Comparison of ENCODE assay signal across 13 cellular contexts in the genomic region with DNA sequence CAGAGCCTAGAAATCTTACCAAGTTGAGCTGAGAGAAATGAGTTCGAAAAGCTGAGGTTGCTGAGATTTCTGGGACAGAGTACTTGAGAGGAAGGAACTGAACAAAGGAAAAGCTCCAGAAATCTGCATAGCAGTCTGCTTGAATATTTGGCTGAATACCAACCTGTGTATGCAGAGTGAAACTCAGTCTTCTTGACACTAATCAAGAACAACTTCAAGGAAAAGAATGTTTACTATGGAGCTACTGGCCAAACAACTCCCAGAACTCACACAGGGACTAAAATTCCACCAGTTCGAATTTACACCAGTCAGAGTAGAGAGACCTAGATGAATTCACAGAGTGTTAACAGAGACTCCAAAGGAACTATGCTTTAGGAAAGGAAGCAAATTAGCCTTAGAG.
DNase-seq lines count a peak whose midpoint lies in the region; ATAC-seq and TF ChIP-seq lines count a peak whose summit lies in the region.
"Had no signal": no experiment of that assay in that cellular context is flagged by ENCODE, and none has a peak within 500 bp of the region (broad histone marks: within the 10 kb centered on the region; RNA-seq: fewer than 3 reads in every experiment).

No MANE protein-coding gene starts in this region.

- no peaks in the 10 kb centered on the region for H3F3A ChIP-seq in MM.1S (ENCODE audit: insufficient read depth, low read length)

- H3K4me2 ChIP-seq in MM.1S (ENCODE audit: low read depth, low read length) = no peak overlapping the region

- peak overlapping the region in 2 of 3 donors; percentile 75 to 79 for H3K27ac Mint-ChIP-seq in CD4-positive, CD25-positive, alpha-beta regulatory T cell
- H3K27ac Mint-ChIP-seq in neural crest cell (ENCODE audit: unreplicated experiment) = peak overlapping the region; percentile 21
- H3K27ac Mint-ChIP-seq: activated CD4-positive, alpha-beta memory T cell treated with anti-CD3 and anti-CD28 coated beads, Interleukin-2, amount 10 ng/mL, durations not matched to agents 7 days and 5 days had no signal

- H4K20me1 ChIP-seq in MM.1S (ENCODE audit: insufficient read depth, low read length) = no peaks in the 10 kb centered on the region

- H3K36me3 Mint-ChIP-seq in CD4-positive, CD25-positive, alpha-beta regulatory T cell = peaks cover 49% of the 10 kb centered on the region
- H3K36me3 Mint-ChIP-seq in neural crest cell (ENCODE audit: low read depth) = peaks cover 14% of the 10 kb centered on the region

- no peak for DNase-seq in CD4-positive, CD25-positive, alpha-beta regulatory T cell
- DNase-seq in foreskin fibroblast = peak; percentile 9 to 34
- DNase-seq in neural crest cell (ENCODE audit: low read depth, low spot score) = no peak
- DNase-seq in activated CD4-positive, CD25-positive, alpha-beta regulatory T cell (lab: John Stamatoyannopoulos, UW) = no peak
- DNase-seq in MM.1S = no peak
- no peak for DNase-seq in NCI-H526 (lab: John Stamatoyannopoulos, UW)
- DNase-seq: activated CD4-positive, alpha-beta memory T cell treated with anti-CD3 and anti-CD28 coated beads, Interleukin-2, amount 10 ng/mL, durations not matched to agents 7 days and 5 days; adrenal gland; DMS79 treated with DMSO at 0.1 percent for 48 hours; NCI-H524 treated with DMSO at 0.1 percent for 48 hours; transverse colon had no signal

- H3K9me2 ChIP-seq in MM.1S (replicated peaks; ENCODE audit: insufficient read depth, low read length) = no peaks in the 10 kb centered on the region

- no peaks in the 10 kb centered on the region for H3K9me3 Mint-ChIP-seq in CD4-positive, CD25-positive, alpha-beta regulatory T cell
- no peaks in the 10 kb centered on the region for H3K9me3 Mint-ChIP-seq in neural crest cell
- H3K9me3 Mint-ChIP-seq: activated CD4-positive, alpha-beta memory T cell treated with anti-CD3 and anti-CD28 coated beads, Interleukin-2, amount 10 ng/mL, durations not matched to agents 7 days and 5 days had no signal

- no peaks in the 10 kb centered on the region for H3K27me3 Mint-ChIP-seq in CD4-positive, CD25-positive, alpha-beta regulatory T cell
- H3K27me3 Mint-ChIP-seq in neural crest cell (ENCODE audit: low read depth) = no peaks in the 10 kb centered on the region
- H3K27me3 Mint-ChIP-seq: activated CD4-positive, alpha-beta memory T cell treated with anti-CD3 and anti-CD28 coated beads, Interleukin-2, amount 10 ng/mL, durations not matched to agents 7 days and 5 days had no signal

- no peak overlapping the region for H3K4me3 Mint-ChIP-seq in CD4-positive, CD25-positive, alpha-beta regulatory T cell
- H3K4me3 Mint-ChIP-seq in neural crest cell = no peak overlapping the region
- H3K4me3 Mint-ChIP-seq: activated CD4-positive, alpha-beta memory T cell treated with anti-CD3 and anti-CD28 coated beads, Interleukin-2, amount 10 ng/mL, durations not matched to agents 7 days and 5 days had no signal

- no peak overlapping the region for H3K27ac ChIP-seq in CD4-positive, CD25-positive, alpha-beta regulatory T cell (ENCODE audit: insufficient read depth, low read length, poor library complexity, severe bottlenecking)
- H3K27ac ChIP-seq in VCaP = peak overlapping the region; percentile 15
- no peak overlapping the region for H3K27ac ChIP-seq in MM.1S (ENCODE audit: low read length)

- H3K9me3 ChIP-seq in CD4-positive, CD25-positive, alpha-beta regulatory T cell (ENCODE audit: control insufficient read depth in 2 of 2, low read length in 2 of 2) = no peaks in the 10 kb centered on the region
- no peaks in the 10 kb centered on the region for H3K9me3 ChIP-seq in MM.1S (replicated peaks; ENCODE audit: insufficient read depth, low read length)
- H3K9me3 ChIP-seq: adrenal gland, transverse colon had no signal

- no peaks in the 10 kb centered on the region for H3K4me1 ChIP-seq in CD4-positive, CD25-positive, alpha-beta regulatory T cell (ENCODE audit: control insufficient read depth, insufficient read depth, low read length, poor library complexity, severe bottlenecking)
- no peaks in the 10 kb centered on the region for H3K4me1 ChIP-seq in MM.1S (ENCODE audit: low read length)

- H3K27me3 ChIP-seq in CD4-positive, CD25-positive, alpha-beta regulatory T cell (ENCODE audit: control insufficient read depth, insufficient read depth, low read length) = no peaks in the 10 kb centered on the region
- no peaks in the 10 kb centered on the region for H3K27me3 ChIP-seq in MM.1S (replicated peaks; ENCODE audit: insufficient read depth, low read length)
- H3K27me3 ChIP-seq: adrenal gland, transverse colon had no signal

- no peak for TF ChIP-seq CTCF in VCaP (conservative IDR thresholded peaks at IDR 0.05)
- no peak for TF ChIP-seq CTCF in foreskin fibroblast (IDR thresholded peaks at IDR 0.05; ENCODE audit: low read depth, low read length)
- no peak for TF ChIP-seq CTCF in neural crest cell (conservative IDR thresholded peaks at IDR 0.05)
- no peak for TF ChIP-seq CTCF in MM.1S (IDR thresholded peaks at IDR 0.05; ENCODE audit: low read length)

- H3K9ac ChIP-seq in MM.1S (ENCODE audit: low read length) = no peak overlapping the region

- no peak for ATAC-seq in CD4-positive, CD25-positive, alpha-beta regulatory T cell (ENCODE audit: low read depth in 2 of 2)
- ATAC-seq in HG03039 (IDR thresholded peaks at IDR 0.05; ENCODE audit: unreplicated experiment) = no peak

- H3K4me3 ChIP-seq in CD4-positive, CD25-positive, alpha-beta regulatory T cell (ENCODE audit: low read depth, low read length) = no peak overlapping the region
- H3K4me3 ChIP-seq in foreskin fibroblast (ENCODE audit: low read depth in 1 of 2, low read length in 2 of 2) (no peak overlapping the region), MM.1S (ENCODE audit: low read length) (no peak overlapping the region)
- H3K4me3 ChIP-seq: adrenal gland, transverse colon had no signal

- H3K4me1 Mint-ChIP-seq in CD4-positive, CD25-positive, alpha-beta regulatory T cell = peaks cover 0 to 11% (median 3%) of the 10 kb centered on the region in 4 donors
- H3K4me1 Mint-ChIP-seq in neural crest cell = no peaks in the 10 kb centered on the region
- H3K4me1 Mint-ChIP-seq: activated CD4-positive, alpha-beta memory T cell treated with anti-CD3 and anti-CD28 coated beads, Interleukin-2, amount 10 ng/mL, durations not matched to agents 7 days and 5 days had no signal

- H3K79me2 ChIP-seq in MM.1S (ENCODE audit: low read length) = 0 out of 2 replicates have a peak, but pooled peaks cover 5% of the 10 kb centered on the region

- H2AFZ ChIP-seq in MM.1S (ENCODE audit: low read length) = no peak overlapping the region

- H3K36me3 ChIP-seq in CD4-positive, CD25-positive, alpha-beta regulatory T cell (ENCODE audit: control insufficient read depth, insufficient read depth, low read length) = peaks cover 23% of the 10 kb centered on the region
- H3K36me3 ChIP-seq in MM.1S (replicated peaks; ENCODE audit: insufficient read depth, low read length) = peaks cover 4% of the 10 kb centered on the region; the same call in 1 of the 2 replicates

Comparison
In these comparisons a context has a peak if more than half of its experiments do, and no peak if none do; other contexts are left out.
1. DNase-seq: peak in foreskin fibroblast (2 of 2); none in CD4-positive, CD25-positive, alpha-beta regulatory T cell (0 of 3), neural crest cell (single experiment), activated CD4-positive, CD25-positive, alpha-beta regulatory T cell (0 of 4), MM.1S (single experiment) and NCI-H526 (0 of 2).